ENCODE assay signal across 29 cellular contexts in genomic region chr1:208857471-208857870, GRCh38.
"Had no signal": no experiment of that assay in that cellular context is flagged by ENCODE, and none has a peak within 500 bp of the region (broad histone marks: within the 10 kb centered on the region; RNA-seq: fewer than 3 reads in every experiment).

No MANE protein-coding gene starts in this region.

- H3K4me1 Mint-ChIP-seq: activated CD4-positive, alpha-beta T cell treated with anti-CD3 and anti-CD28 coated beads, Interleukin-2, amount 10 ng/mL, durations not matched to agents 7 days and 5 days; activated T-helper 17 cell treated with anti-CD3 and anti-CD28 coated beads, Interleukin-2, amount 50 U/mL, for 72 hours; WTC11 had no signal

- H3K27ac Mint-ChIP-seq: activated CD4-positive, alpha-beta T cell treated with anti-CD3 and anti-CD28 coated beads, Interleukin-2, amount 10 ng/mL, durations not matched to agents 7 days and 5 days; activated CD8-positive, alpha-beta T cell treated with anti-CD3 and anti-CD28 coated beads for 36 hours; activated naive CD8-positive, alpha-beta T cell; activated T-helper 17 cell treated with anti-CD3 and anti-CD28 coated beads, Interleukin-2, amount 50 U/mL, for 72 hours; WTC11 had no signal

- H3K27me3 Mint-ChIP-seq: activated CD4-positive, alpha-beta T cell treated with anti-CD3 and anti-CD28 coated beads, Interleukin-2, amount 10 ng/mL, durations not matched to agents 7 days and 5 days had no signal

- H3K27me3 ChIP-seq: adrenal gland, body of pancreas, cardiac muscle cell, colonic mucosa, gastroesophageal sphincter, heart right ventricle had no signal

- H3K4me1 ChIP-seq: adrenal gland, body of pancreas, colonic mucosa, gastroesophageal sphincter, heart right ventricle had no signal

- H3K9me3 Mint-ChIP-seq: activated CD8-positive, alpha-beta T cell treated with anti-CD3 and anti-CD28 coated beads for 36 hours; activated T-cell treated with anti-CD3 and anti-CD28 coated beads, Interleukin-2, amount 50 U/mL, for 4 hours had no signal

- ATAC-seq: activated CD8-positive, alpha-beta T cell treated with anti-CD3 and anti-CD28 coated beads for 36 hours; activated T-cell treated with anti-CD3 and anti-CD28 coated beads, Interleukin-2, amount 50 U/mL, for 4 hours; activated T-helper 17 cell treated with anti-CD3 and anti-CD28 coated beads, Interleukin-2, amount 50 U/mL, for 72 hours; body of pancreas; esophagus mucosa; gastroesophageal sphincter; heart right ventricle; WTC11 had no signal

- H3K4me3 ChIP-seq: adrenal gland, body of pancreas, cardiac muscle cell, colonic mucosa, gastroesophageal sphincter, heart right ventricle had no signal

- H3K27ac ChIP-seq: adrenal gland, body of pancreas, cardiac muscle cell, colonic mucosa, gastroesophageal sphincter, heart right ventricle had no signal

- H3K9me3 ChIP-seq: adrenal gland, body of pancreas, colonic mucosa, gastroesophageal sphincter had no signal

- DNase-seq: activated CD4-positive, alpha-beta T cell treated with anti-CD3 and anti-CD28 coated beads for 1 hour; activated CD4-positive, alpha-beta T cell treated with anti-CD3 and anti-CD28 coated beads for 4 hours; activated CD4-positive, alpha-beta T cell treated with anti-CD3 and anti-CD28 coated beads, Interleukin-2, amount 10 ng/mL, durations not matched to agents 7 days and 5 days; activated CD4-positive, alpha-beta T cell treated with anti-CD3 and anti-CD28 coated beads, Interleukin-2, amount 50 U/mL, for 4 hours; activated CD8-positive, alpha-beta memory T cell treated with anti-CD3 and anti-CD28 coated beads for 24 hours; activated CD8-positive, alpha-beta T cell treated with anti-CD3 and anti-CD28 coated beads for 36 hours; activated effector memory CD4-positive, alpha-beta T cell treated with Interleukin-2 at 50 U/mL for 16 hours; activated gamma-delta T cell treated with Interleukin-2 at 50 U/mL for 16 hours; activated naive CD4-positive, alpha-beta T cell treated with anti-CD3 and anti-CD28 coated beads, Interleukin-2, amount 50 U/mL, for 16 hours; activated naive CD4-positive, alpha-beta T cell treated with Interleukin-2 at 50 U/mL for 16 hours; activated T-cell treated with anti-CD3 and anti-CD28 coated beads, Interleukin-2, amount 50 U/mL, for 4 hours; adrenal gland; amygdala; aorta; body of pancreas; central memory CD4-positive, alpha-beta T cell; cerebellar nuclear complex; colonic mucosa; effector CD8-positive, alpha-beta T cell; foreskin melanocyte; heart right ventricle; T-helper 1 cell; T-helper 2 cell had no signal

- H3K4me3 Mint-ChIP-seq: activated CD4-positive, alpha-beta T cell treated with anti-CD3 and anti-CD28 coated beads, Interleukin-2, amount 10 ng/mL, durations not matched to agents 7 days and 5 days; activated CD8-positive, alpha-beta T cell treated with anti-CD3 and anti-CD28 coated beads for 36 hours; activated naive CD8-positive, alpha-beta T cell; activated T-cell treated with anti-CD3 and anti-CD28 coated beads, Interleukin-2, amount 50 U/mL, for 4 hours; activated T-helper 17 cell treated with anti-CD3 and anti-CD28 coated beads, Interleukin-2, amount 50 U/mL, for 72 hours; WTC11 had no signal

- H3K36me3 Mint-ChIP-seq: activated naive CD8-positive, alpha-beta T cell; WTC11 had no signal

- H3K36me3 ChIP-seq: adrenal gland, cardiac muscle cell, colonic mucosa, gastroesophageal sphincter, heart right ventricle had no signal
